ENCODE assay signal across 1 cellular context in the genomic region with DNA sequence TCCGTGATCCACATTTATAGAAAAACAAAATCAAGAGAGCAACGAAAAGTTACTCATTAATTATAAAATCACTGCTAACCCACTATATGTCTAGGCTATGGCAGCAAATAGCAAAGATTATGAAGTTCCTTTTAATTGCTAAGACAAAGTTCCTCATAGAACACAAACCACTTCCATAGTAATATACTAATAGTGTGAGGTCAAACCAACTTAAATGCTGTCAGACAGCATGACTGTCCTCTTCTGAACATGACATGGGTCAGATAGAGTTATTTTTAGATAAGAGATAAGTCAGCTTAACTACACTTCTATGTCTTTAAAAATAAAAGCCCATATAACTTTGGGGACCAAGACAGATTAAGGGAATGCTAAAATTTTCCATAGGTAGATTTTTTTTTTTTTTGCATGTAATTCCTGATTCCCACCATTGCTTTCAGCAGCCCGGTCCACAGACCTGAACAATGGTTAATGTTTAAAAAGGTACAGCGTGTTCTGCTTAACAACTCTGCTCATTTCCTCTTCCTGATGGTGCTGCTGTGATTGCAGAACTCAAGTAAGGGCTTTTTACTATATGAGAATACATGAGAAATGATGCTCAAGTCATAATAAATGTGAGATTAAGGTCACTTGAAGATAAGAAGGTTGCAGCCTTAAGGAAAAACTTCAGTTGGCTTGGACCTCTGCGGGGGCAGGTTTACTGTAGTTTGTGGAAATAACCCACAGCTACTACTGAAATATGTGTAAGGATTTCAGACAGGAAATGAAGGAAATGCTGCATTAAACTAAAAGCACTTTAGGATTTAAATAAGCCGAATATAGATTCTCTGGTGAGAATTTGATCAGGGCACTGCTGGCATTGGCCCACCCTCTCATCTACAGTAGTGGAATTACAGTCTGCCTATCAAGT.
TF ChIP-seq lines count a peak whose summit lies in the region.

No MANE protein-coding gene starts in this region.

TF ChIP-seq in GM12878, 131 proteins besides CTCF, POLR2A, EP300 and RAD21:
- no peak for TF ChIP-seq CUX1 (IDR thresholded peaks at IDR 0.05; ENCODE audit: insufficient replicate concordance, low read depth, low read length)
- no peak for TF ChIP-seq RAD51 (IDR thresholded peaks at IDR 0.05)
- no peak for TF ChIP-seq CHD2 (IDR thresholded peaks at IDR 0.05; ENCODE audit: borderline replicate concordance, low read depth, low read length)
- no peak for TF ChIP-seq KDM1A (IDR thresholded peaks at IDR 0.05; ENCODE audit: borderline replicate concordance)
- no peak for TF ChIP-seq CHD4 (IDR thresholded peaks at IDR 0.05)
- no peak for TF ChIP-seq ZNF217 (IDR thresholded peaks at IDR 0.05)
- TF ChIP-seq CEBPB (IDR thresholded peaks at IDR 0.05; ENCODE audit: borderline replicate concordance in 1 of 2, low read depth in 2 of 2, low read length in 2 of 2), result no peak
- TF ChIP-seq BCL11A (IDR thresholded peaks at IDR 0.05; ENCODE audit: low read depth, low read length), result no peak
- TF ChIP-seq MTA3 (IDR thresholded peaks at IDR 0.05; ENCODE audit: borderline replicate concordance, low read length), result no peak
- TF ChIP-seq SP1 (IDR thresholded peaks at IDR 0.05; ENCODE audit: low read depth, low read length), result no peak
- TF ChIP-seq BHLHE40 (IDR thresholded peaks at IDR 0.05; ENCODE audit: borderline replicate concordance in 1 of 2, low read depth in 2 of 2, low read length in 1 of 2), result no peak
- no peak for TF ChIP-seq TCF12 (IDR thresholded peaks at IDR 0.05; ENCODE audit: low read depth, low read length)
- no peak for TF ChIP-seq E2F8 (IDR thresholded peaks at IDR 0.05; ENCODE audit: low read depth, partially characterized antibody)
TF ChIP-seq in GM12878: peak in this region for 0.
